Comparison of ENCODE assay signal across 33 cellular contexts in genomic region chr4:6119507-6120020, GRCh38.
DNase-seq lines count a peak whose midpoint lies in the region; ATAC-seq, FAIRE-seq and TF ChIP-seq lines count a peak whose summit lies in the region.
"Had no signal": no experiment of that assay in that cellular context is flagged by ENCODE, and none has a peak within 500 bp of the region (broad histone marks: within the 10 kb centered on the region; RNA-seq: fewer than 3 reads in every experiment).

No MANE protein-coding gene starts in this region.

- CTCF ChIA-PET in H1 (lab: Charles Lee; ENCODE audit: partially characterized antibody) = interaction anchor here (0.6 to 1.6 kb wide), 5 partner anchors 8 to 79 kb away, joined by 3 to 6 read pairs (median 4); no protein-coding TSS in a partner anchor

- H4K20me1 ChIP-seq in H1 (replicated peaks in 1 of 2; ENCODE audit: control insufficient read depth in 1 of 2, insufficient read depth in 2 of 2, low read length in 2 of 2) = no peaks in the 10 kb centered on the region
- H4K20me1 ChIP-seq: BLaER1 had no signal

- no peak overlapping the region for H3K14ac ChIP-seq in H1 (ENCODE audit: insufficient read length)

- no peaks in the 10 kb centered on the region for H3K23me2 ChIP-seq in H1 (ENCODE audit: low read depth, low read length)

- in situ Hi-C loops in SK-MEL-5 (cut with HindIII; ENCODE audit: low pct_unique_long_range_greater_than_20kb, low sequenced_read_pairs) = no loop called here

- peak overlapping the region; percentile 17 for H3K4ac ChIP-seq in H1 (replicated peaks; ENCODE audit: insufficient read length, low read depth, low read length)

- no peak overlapping the region for H3K27ac Mint-ChIP-seq in stimulated activated naive CD8-positive, alpha-beta T cell treated with anti-CD3 and anti-CD28 coated beads, Interleukin-15, amount 100 ng/mL, for 72 hours
- no peak overlapping the region for H3K27ac Mint-ChIP-seq in type B pancreatic cell
- H3K27ac Mint-ChIP-seq: activated naive CD4-positive, alpha-beta T cell treated with anti-CD3 and anti-CD28 coated beads, Interleukin-2, amount 10 ng/mL, durations not matched to agents 7 days and 5 days; memory B cell; stimulated activated memory B cell treated with anti-CD40 and anti-IgM and Interleukin-4, amounts not matched to agents 10 μg/mL and 1 μg/mL and 100 μg/mL, for 72 hours had no signal

- ATAC-seq in stimulated activated naive CD8-positive, alpha-beta T cell treated with anti-CD3 and anti-CD28 coated beads, Interleukin-15, amount 100 ng/mL, for 72 hours = peak; percentile 46
- no peak for ATAC-seq in stimulated activated naive CD8-positive, alpha-beta T cell treated with anti-CD3 and anti-CD28 coated beads, Interleukin-15, Interleukin-2, amounts not matched to agents 100 U/mL and 50 U/mL, for 24 hours
- ATAC-seq: gastrocnemius medialis; left colon; sciatic nerve; stimulated activated memory B cell treated with anti-CD40 and anti-IgM and Interleukin-4, amounts not matched to agents 10 μg/mL and 1 μg/mL and 100 μg/mL, for 72 hours had no signal

- no peak overlapping the region for H4K5ac ChIP-seq in H1 (ENCODE audit: insufficient read length, low read depth, low read length)

- peak overlapping the region; percentile 4; the same call in 1 of the 2 replicates for H2BK12ac ChIP-seq in H1 (ENCODE audit: low read depth, low read length)

- peak overlapping the region; percentile 18 for H2BK120ac ChIP-seq in H1 (replicated peaks; ENCODE audit: low read depth, low read length)

- no peak overlapping the region for H4K8ac ChIP-seq in H1 (ENCODE audit: extremely low read depth, insufficient read depth, low read length)

- H3K56ac ChIP-seq in H1 (replicated peaks; ENCODE audit: insufficient read length, low read depth, low read length) = no peak overlapping the region

- H3K36me3 ChIP-seq in H1 (ENCODE audit: control insufficient read depth in 2 of 4, insufficient read depth in 4 of 4, low read length in 3 of 4) = no peaks in the 10 kb centered on the region
- no peaks in the 10 kb centered on the region for H3K36me3 ChIP-seq in right atrium auricular region
- H3K36me3 ChIP-seq: BLaER1, colonic mucosa, esophagus muscularis mucosa, gastrocnemius medialis, neutrophil, Peyer's patch had no signal

- 92% methylated on average over 5 of the region's 5 CpGs; no CpG with 5 or more reads in 1 of the 2 experiments for WGBS in H1 (ENCODE audit: extremely low coverage in 1 of 2, insufficient coverage in 1 of 2, insufficient read length in 1 of 2, insufficient replicate concordance in 2 of 2, low coverage in 1 of 2, low lambda C conversion rate in 2 of 2, missing lambda C conversion rate in 1 of 2), 2 experiments

- peak overlapping the region; percentile 22 for H4K91ac ChIP-seq in H1 (replicated peaks; ENCODE audit: insufficient read length, low read length)

- H3K36me3 Mint-ChIP-seq in type B pancreatic cell = no peaks in the 10 kb centered on the region
- H3K36me3 Mint-ChIP-seq: activated naive CD4-positive, alpha-beta T cell treated with anti-CD3 and anti-CD28 coated beads, Interleukin-2, amount 10 ng/mL, durations not matched to agents 7 days and 5 days; memory B cell; stimulated activated memory B cell treated with anti-CD40 and anti-IgM and Interleukin-4, amounts not matched to agents 10 μg/mL and 1 μg/mL and 100 μg/mL, for 72 hours had no signal

- no peak overlapping the region for H2AFZ ChIP-seq in H1 (ENCODE audit: low read length)
- H2AFZ ChIP-seq: hepatocyte had no signal

- H3K79me2 ChIP-seq in H1 (ENCODE audit: control insufficient read depth in 1 of 2, insufficient read depth in 2 of 2, low read length in 2 of 2) = no peaks in the 10 kb centered on the region
- H3K79me2 ChIP-seq: hepatocyte had no signal

- H3K27me3 ChIP-seq in H1 (replicated peaks in 1 of 4; ENCODE audit: control insufficient read depth in 3 of 4, extremely low read depth in 1 of 4, insufficient read depth in 3 of 4, low read length in 3 of 4) (no peaks in the 10 kb centered on the region; a peak in 2 of 7 replicates), right atrium auricular region (no peaks in the 10 kb centered on the region)
- H3K27me3 ChIP-seq: BLaER1, colonic mucosa, Peyer's patch had no signal

- TF ChIP-seq POLR2A in H1 (IDR thresholded peaks at IDR 0.05; ENCODE audit: control extremely low read depth in 1 of 2, low read depth in 2 of 2, low read length in 2 of 2) = no peak

- no peak overlapping the region for H2BK5ac ChIP-seq in H1 (ENCODE audit: low read depth, low read length)

- H2AK5ac ChIP-seq in H1 (ENCODE audit: low read depth, low read length) = no peak overlapping the region

- no peak for TF ChIP-seq RAD21 in H1 (IDR thresholded peaks at IDR 0.05 in 1 of 2, conservative IDR thresholded peaks at IDR 0.05 in 1 of 2; ENCODE audit: low read depth in 2 of 2, low read length in 2 of 2)

- FAIRE-seq in H1 (lab: Jason Lieb, UNC) = no peak
- FAIRE-seq: urothelium cell line had no signal

- H2BK20ac ChIP-seq in H1 (ENCODE audit: low read length) = peak overlapping the region; percentile 28

- no peak for TF ChIP-seq EP300 in H1 (IDR thresholded peaks at IDR 0.05; ENCODE audit: borderline replicate concordance in 1 of 2, low read depth in 2 of 2, low read length in 2 of 2)

- DNase-seq in stimulated activated naive CD8-positive, alpha-beta T cell treated with anti-CD3 and anti-CD28 coated beads, Interleukin-15, amount 100 ng/mL, for 72 hours = no peak
- DNase-seq in stimulated activated naive CD8-positive, alpha-beta T cell treated with anti-CD3 and anti-CD28 coated beads, Interleukin-15, Interleukin-2, amounts not matched to agents 100 U/mL and 50 U/mL, for 24 hours = no peak
- DNase-seq in SK-MEL-5 (ENCODE audit: low read depth, low spot score) (peak; percentile 19), H1 (ENCODE audit: low read depth in 1 of 2, low spot score in 2 of 2) (no peak), type B pancreatic cell (ENCODE audit: extremely low spot score, unreplicated experiment) (peak; percentile 10), COLO668 (lab: John Stamatoyannopoulos, UW; ENCODE audit: unreplicated experiment) (no peak), right atrium auricular region (ENCODE audit: low spot score) (no peak), hippocampal formation (lab: John Stamatoyannopoulos, UW) (no peak)
- DNase-seq: activated CD4-positive, alpha-beta T cell treated with anti-CD3 and anti-CD28 coated beads, Interleukin-2, amount 50 U/mL, for 4 hours; activated naive CD4-positive, alpha-beta T cell treated with anti-CD3 and anti-CD28 coated beads, Interleukin-2, amount 10 ng/mL, durations not matched to agents 7 days and 5 days; activated T-cell treated with anti-CD3 and anti-CD28 coated beads, Interleukin-2, amount 50 U/mL, for 1 hour; amygdala; colonic mucosa; effector memory CD4-positive, alpha-beta T cell; gastrocnemius medialis; GOT3; IMR-90; left colon; NCI-H1105 treated with DMSO at 0.1 percent for 48 hours; NCI-H1930; NCI-H524 treated with DMSO at 0.1 percent for 48 hours; SHP77 treated with DMSO at 0.1 percent for 48 hours; stimulated activated CD4-positive, alpha-beta T cell treated with anti-CD3 and anti-CD28 coated beads, Interleukin-12 subunit alpha, Interleukin-12 subunit beta, amount 100 ng/mL, for 4 hours; stimulated activated CD4-positive, alpha-beta T cell treated with anti-CD3 and anti-CD28 coated beads, Interleukin-4, amount 100 ng/mL, for 1 hour had no signal

- H3K23ac ChIP-seq in H1 (ENCODE audit: insufficient read length) = no peak overlapping the region

- no peak overlapping the region for H3K9ac ChIP-seq in H1 (replicated peaks in 1 of 4; ENCODE audit: extremely low read depth in 1 of 4, low read depth in 3 of 4, low read length in 3 of 4)
- H3K9ac ChIP-seq: BLaER1 had no signal

- H3K27ac ChIP-seq in H1 (ENCODE audit: low read depth, low read length) (no peak overlapping the region), right atrium auricular region (no peak overlapping the region)
- H3K27ac ChIP-seq: BLaER1, colonic mucosa, esophagus muscularis mucosa, gastrocnemius medialis, hepatocyte, neutrophil, Peyer's patch had no signal

- H3K27me3 Mint-ChIP-seq in stimulated activated naive CD8-positive, alpha-beta T cell treated with anti-CD3 and anti-CD28 coated beads, Interleukin-15, amount 100 ng/mL, for 72 hours = peaks cover 28% of the 10 kb centered on the region
- peaks cover 37% of the 10 kb centered on the region for H3K27me3 Mint-ChIP-seq in type B pancreatic cell

- peaks cover 8% of the 10 kb centered on the region for H3K4me1 Mint-ChIP-seq in stimulated activated naive CD8-positive, alpha-beta T cell treated with anti-CD3 and anti-CD28 coated beads, Interleukin-15, amount 100 ng/mL, for 72 hours
- peaks cover 7% of the 10 kb centered on the region for H3K4me1 Mint-ChIP-seq in type B pancreatic cell (ENCODE audit: unreplicated experiment)
- H3K4me1 Mint-ChIP-seq: memory B cell; stimulated activated memory B cell treated with anti-CD40 and anti-IgM and Interleukin-4, amounts not matched to agents 10 μg/mL and 1 μg/mL and 100 μg/mL, for 72 hours had no signal

- H3K4me2 ChIP-seq in H1 (ENCODE audit: insufficient read depth in 1 of 2, low read depth in 2 of 2, low read length in 2 of 2) = no peak overlapping the region
- H3K4me2 ChIP-seq: BLaER1, hepatocyte had no signal

- TF ChIP-seq CTCF in H1 (IDR thresholded peaks at IDR 0.05; ENCODE audit: control extremely low read depth in 1 of 3, insufficient read depth in 1 of 3, low read depth in 1 of 3, low read length in 3 of 3) = no peak
- TF ChIP-seq CTCF in type B pancreatic cell (conservative IDR thresholded peaks at IDR 0.05) = no peak
- TF ChIP-seq CTCF in right atrium auricular region (IDR thresholded peaks at IDR 0.05) = no peak

- H3K9me3 ChIP-seq in H1 (ENCODE audit: insufficient read depth in 2 of 2, low read depth in 1 of 2, low read length in 1 of 2) (no peaks in the 10 kb centered on the region), right atrium auricular region (no peaks in the 10 kb centered on the region)
- H3K9me3 ChIP-seq: BLaER1, colonic mucosa, esophagus muscularis mucosa, gastrocnemius medialis, neutrophil, Peyer's patch had no signal

- H3K4me3 Mint-ChIP-seq in stimulated activated naive CD8-positive, alpha-beta T cell treated with anti-CD3 and anti-CD28 coated beads, Interleukin-15, amount 100 ng/mL, for 72 hours = no peak overlapping the region
- no peak overlapping the region for H3K4me3 Mint-ChIP-seq in type B pancreatic cell
- H3K4me3 Mint-ChIP-seq: activated naive CD4-positive, alpha-beta T cell treated with anti-CD3 and anti-CD28 coated beads, Interleukin-2, amount 10 ng/mL, durations not matched to agents 7 days and 5 days; memory B cell; stimulated activated memory B cell treated with anti-CD40 and anti-IgM and Interleukin-4, amounts not matched to agents 10 μg/mL and 1 μg/mL and 100 μg/mL, for 72 hours had no signal

- H3K79me1 ChIP-seq in H1 (ENCODE audit: low read depth, low read length) = no peaks in the 10 kb centered on the region; the same call in 1 of the 2 replicates

- POLR2A ChIA-PET in H1 (lab: Charles Lee; ENCODE audit: partially characterized antibody) = no interaction called here

- H3K4me1 ChIP-seq in H1 (replicated peaks in 1 of 4; ENCODE audit: control insufficient read depth in 3 of 4, insufficient read depth in 4 of 4, low read length in 3 of 4) (peaks cover 11 to 26% (median 20%) of the 10 kb centered on the region in 4 experiments), right atrium auricular region (no peaks in the 10 kb centered on the region)
- H3K4me1 ChIP-seq: BLaER1, colonic mucosa, esophagus muscularis mucosa, gastrocnemius medialis, Peyer's patch had no signal

- no peak overlapping the region for H3K18ac ChIP-seq in H1 (ENCODE audit: extremely low read depth, low read length)

- no peak overlapping the region for H3K4me3 ChIP-seq in H1 (ENCODE audit: extremely low read depth in 1 of 4, insufficient read depth in 2 of 4, low read depth in 3 of 4, low read length in 4 of 4)
- H3K4me3 ChIP-seq in right atrium auricular region = no peak overlapping the region
- H3K4me3 ChIP-seq: BLaER1, colonic mucosa, esophagus muscularis mucosa, gastrocnemius medialis, hepatocyte, Peyer's patch had no signal

- no peaks in the 10 kb centered on the region for H3K9me3 Mint-ChIP-seq in stimulated activated naive CD8-positive, alpha-beta T cell treated with anti-CD3 and anti-CD28 coated beads, Interleukin-15, amount 100 ng/mL, for 72 hours
- H3K9me3 Mint-ChIP-seq in type B pancreatic cell = no peaks in the 10 kb centered on the region
- H3K9me3 Mint-ChIP-seq: activated naive CD4-positive, alpha-beta T cell treated with anti-CD3 and anti-CD28 coated beads, Interleukin-2, amount 10 ng/mL, durations not matched to agents 7 days and 5 days; memory B cell; stimulated activated memory B cell treated with anti-CD40 and anti-IgM and Interleukin-4, amounts not matched to agents 10 μg/mL and 1 μg/mL and 100 μg/mL, for 72 hours had no signal

- peak overlapping the region; percentile 10; the same call in 1 of the 2 replicates for H2BK15ac ChIP-seq in H1 (ENCODE audit: low read length)

Comparison
In these comparisons a context has a peak if more than half of its experiments do, and no peak if none do; other contexts are left out.
1. DNase-seq: peak in SK-MEL-5 (single experiment) and type B pancreatic cell (single experiment); none in stimulated activated naive CD8-positive, alpha-beta T cell treated with anti-CD3 and anti-CD28 coated beads, Interleukin-15, amount 100 ng/mL, for 72 hours (0 of 2), stimulated activated naive CD8-positive, alpha-beta T cell treated with anti-CD3 and anti-CD28 coated beads, Interleukin-15, Interleukin-2, amounts not matched to agents 100 U/mL and 50 U/mL, for 24 hours (single experiment), H1 (0 of 2), COLO668 (single experiment), right atrium auricular region (single experiment) and hippocampal formation (0 of 2).